Comparison of ENCODE assay signal across 9 cellular contexts in genomic region chr1:89287182-89288050, GRCh38. TPM values are rescaled to one million over a fixed set of nuclear protein-coding genes. Genes with fewer than 3 reads are reported as not detected.
DNase-seq lines count a peak whose midpoint lies in the region; ATAC-seq and TF ChIP-seq lines count a peak whose summit lies in the region.
"Had no signal": no experiment of that assay in that cellular context is flagged by ENCODE, and none has a peak within 500 bp of the region (broad histone marks: within the 10 kb centered on the region; RNA-seq: fewer than 3 reads in every experiment).

No MANE protein-coding gene starts in this region.

- peak overlapping the region; percentile 35 for H3K27ac ChIP-seq in BLaER1
- H3K27ac ChIP-seq: epithelial cell of prostate had no signal

- H3K4me1 ChIP-seq in BLaER1, result peaks cover 11% of the 10 kb centered on the region

- H3K4me2 ChIP-seq in BLaER1, result peak overlapping the region; percentile 60

- H3K27me3 Mint-ChIP-seq in immature natural killer cell (ENCODE audit: low read depth in 3 of 3) (peaks cover 2 to 8% (median 6%) of the 10 kb centered on the region in 3 donors), endothelial cell (ENCODE audit: unreplicated experiment) (peaks cover 1% of the 10 kb centered on the region)

- peak overlapping the region; percentile 84 to 97 (median 90) for H3K27ac Mint-ChIP-seq in immature natural killer cell
- no peak overlapping the region for H3K27ac Mint-ChIP-seq in endothelial cell (ENCODE audit: unreplicated experiment)

- H3K27me3 ChIP-seq in BLaER1, result no peaks in the 10 kb centered on the region

- H3K4me3 Mint-ChIP-seq in immature natural killer cell, result peak overlapping the region; percentile 56 to 77 (median 71)
- no peak overlapping the region for H3K4me3 Mint-ChIP-seq in endothelial cell (ENCODE audit: unreplicated experiment)

- peaks cover 12% of the 10 kb centered on the region for H3K9me3 ChIP-seq in BLaER1

- H3K4me1 Mint-ChIP-seq in immature natural killer cell (peaks cover 60 to 69% of the 10 kb centered on the region in 2 donors), endothelial cell (ENCODE audit: unreplicated experiment) (no peaks in the 10 kb centered on the region)

- H4K20me1 ChIP-seq in BLaER1, result no peaks in the 10 kb centered on the region

- H3K36me3 Mint-ChIP-seq in immature natural killer cell, result peaks cover 0 to under 1% (median under 1%) of the 10 kb centered on the region in 3 donors
- H3K36me3 Mint-ChIP-seq in endothelial cell (ENCODE audit: low read depth, unreplicated experiment), result no peaks in the 10 kb centered on the region

- H3K36me3 ChIP-seq in BLaER1, result no peaks in the 10 kb centered on the region

- peaks cover 0 to 4% (median 0%) of the 10 kb centered on the region in 6 donors for H3K9me3 Mint-ChIP-seq in immature natural killer cell
- peaks cover 4% of the 10 kb centered on the region for H3K9me3 Mint-ChIP-seq in endothelial cell (ENCODE audit: unreplicated experiment)

- TF ChIP-seq CTCF in endothelial cell (IDR thresholded peaks at IDR 0.05; ENCODE audit: unreplicated experiment), result no peak

- DNase-seq in immature natural killer cell (no peak), germinal center (ENCODE audit: low spot score) (no peak), HUDEP-2 (lab: John Stamatoyannopoulos, UW; ENCODE audit: unreplicated experiment in 76 of 76) (no peak), endothelial cell (ENCODE audit: low spot score) (no peak), nucleus accumbens (lab: John Stamatoyannopoulos, UW) (no peak)

- peak; percentile 36 for ATAC-seq in GM19372 (IDR thresholded peaks at IDR 0.05; ENCODE audit: low read depth, unreplicated experiment)
- ATAC-seq in HG03342 (IDR thresholded peaks at IDR 0.05; ENCODE audit: unreplicated experiment), result peak; percentile 18

- H3K9ac ChIP-seq in BLaER1, result no peak overlapping the region

- no peak overlapping the region for H3K4me3 ChIP-seq in BLaER1

RNA-seq across cellular contexts. Expression of gene GBP5, which starts 14.8 kb away (rescaled TPM):
- polyA plus RNA-seq in immature natural killer cell, result 100 to 1,000 TPM in 1 of 3 donors, 10 to 100 TPM in 2; 74.4 to 212 (median 90.8) TPM
- 2.6 TPM for total RNA-seq in endothelial cell (ENCODE audit: unreplicated experiment)
